ENCODE assay signal across 18 cellular contexts in the genomic region with DNA sequence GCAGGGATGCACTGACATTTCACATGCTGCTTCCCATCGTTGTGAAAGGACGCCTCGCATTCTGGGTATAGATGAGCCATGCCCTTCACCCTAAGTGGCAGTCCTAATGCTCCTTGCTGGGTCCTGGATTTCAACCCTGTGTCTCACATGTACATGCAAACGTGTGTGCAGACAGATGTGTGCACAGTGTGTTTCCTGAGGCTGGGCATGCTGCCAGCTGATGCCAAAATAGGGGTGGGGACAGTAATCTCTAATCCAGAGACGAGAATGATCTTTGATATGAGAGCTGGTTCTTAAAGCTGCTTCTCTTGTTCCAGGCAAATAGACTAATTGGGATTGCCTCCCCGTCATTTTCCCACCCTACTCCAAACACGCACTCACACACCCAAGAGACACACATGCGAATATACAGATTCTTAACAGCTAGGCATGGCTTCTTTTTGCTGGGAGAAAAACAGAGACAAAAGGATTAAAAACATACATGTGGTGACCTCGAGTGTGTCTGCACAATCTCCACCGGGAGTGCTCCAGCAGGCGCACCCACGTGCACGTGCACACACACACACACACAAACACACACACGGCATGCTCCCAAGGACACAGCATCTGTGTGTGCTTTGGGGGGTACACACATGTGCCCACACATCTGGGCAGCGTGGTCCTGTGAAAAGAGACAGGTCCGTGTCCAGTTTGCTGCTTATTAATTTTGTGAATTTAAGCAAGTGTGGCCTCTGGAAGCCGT.
DNase-seq lines count a peak whose midpoint lies in the region; ATAC-seq, FAIRE-seq and TF ChIP-seq lines count a peak whose summit lies in the region.
"Had no signal": no experiment of that assay in that cellular context is flagged by ENCODE, and none has a peak within 500 bp of the region (broad histone marks: within the 10 kb centered on the region; RNA-seq: fewer than 3 reads in every experiment).

No MANE protein-coding gene starts in this region.

- H3K4me1 Mint-ChIP-seq in mesothelial cell of epicardium: peaks cover 34% of the 10 kb centered on the region
- H3K4me1 Mint-ChIP-seq: central memory CD8-positive, alpha-beta T cell had no signal

- TF ChIP-seq EP300 in A549 (IDR thresholded peaks at IDR 0.05): no peak

- H3K36me3 Mint-ChIP-seq in mesothelial cell of epicardium: no peaks in the 10 kb centered on the region

- no peak for TF ChIP-seq CTCF in A549 (IDR thresholded peaks at IDR 0.05)
- no peak for TF ChIP-seq CTCF in mesothelial cell of epicardium (IDR thresholded peaks at IDR 0.05; ENCODE audit: unreplicated experiment)
- no peak for TF ChIP-seq CTCF in RWPE1 (conservative IDR thresholded peaks at IDR 0.05; ENCODE audit: low read depth)

- H3K9me3 ChIP-seq in A549: no peaks in the 10 kb centered on the region
- H3K9me3 ChIP-seq: esophagus squamous epithelium had no signal

- in situ Hi-C loops in G401 (cut with HindIII; ENCODE audit: low sequenced_read_pairs): no loop called here

- H3K9me3 Mint-ChIP-seq in mesothelial cell of epicardium: no peaks in the 10 kb centered on the region
- H3K9me3 Mint-ChIP-seq: central memory CD8-positive, alpha-beta T cell had no signal

- no peak overlapping the region for H3K4me3 ChIP-seq in A549
- H3K4me3 ChIP-seq: esophagus squamous epithelium had no signal

- ATAC-seq in A549: peak in 1 of 2 experiments; percentile 36; a peak in 3 of 6 replicates

- TF ChIP-seq RAD21 in A549 (conservative IDR thresholded peaks at IDR 0.05 in 1 of 2, IDR thresholded peaks at IDR 0.05 in 1 of 2): no peak

- H3K4me3 Mint-ChIP-seq in mesothelial cell of epicardium: no peak overlapping the region
- H3K4me3 Mint-ChIP-seq: central memory CD8-positive, alpha-beta T cell had no signal

- H3K4me1 ChIP-seq in A549: peaks cover 23% of the 10 kb centered on the region
- H3K4me1 ChIP-seq: parathyroid adenoma had no signal

- H3K27me3 Mint-ChIP-seq in mesothelial cell of epicardium (ENCODE audit: low read depth): peaks cover 42% of the 10 kb centered on the region

- CTCF ChIA-PET in A549 (lab: Yijun Ruan, JAX): no interaction called here
- CTCF ChIA-PET in RWPE1 (lab: Yijun Ruan, JAX): no interaction called here

- no peak for FAIRE-seq in A549 (lab: Jason Lieb, UNC)
- FAIRE-seq: GM12891, urothelium cell line had no signal

- peak overlapping the region; percentile 75; the same call in 1 of the 3 replicates for H3K4me2 ChIP-seq in A549

- DNase-seq in A549 (ENCODE audit: low read depth in 1 of 2, low spot score in 1 of 2): no peak
- DNase-seq in COLO668 (lab: John Stamatoyannopoulos, UW; ENCODE audit: unreplicated experiment): peak; percentile 87
- peak; percentile 69 for DNase-seq in NCI-H82 treated with DMSO at 0.1 percent for 48 hours (lab: John Stamatoyannopoulos, UW; ENCODE audit: unreplicated experiment)
- DNase-seq in mesothelial cell of epicardium (ENCODE audit: low spot score in 2 of 2, unreplicated experiment in 2 of 2): no peak
- DNase-seq in stimulated activated CD4-positive, alpha-beta T cell treated with anti-CD3 and anti-CD28 coated beads, Interleukin-2, amount 100 ng/mL, for 48 hours: no peak
- no peak for DNase-seq in G401 (ENCODE audit: low spot score)
- DNase-seq in RWPE1 (ENCODE audit: low spot score): no peak
- DNase-seq: activated gamma-delta T cell treated with Interleukin-2 at 50 U/mL for 16 hours; amygdala; effector CD8-positive, alpha-beta T cell; esophagus squamous epithelium; KBM-7; stimulated activated CD4-positive, alpha-beta T cell treated with anti-CD3 and anti-CD28 coated beads, Interleukin-2, amount 100 ng/mL, for 24 hours; T-helper 9 cell had no signal

- 51% methylated on average over 17 of the region's 17 CpGs for WGBS in A549 (ENCODE audit: missing lambda C conversion rate)

- TF ChIP-seq POLR2A in A549 (IDR thresholded peaks at IDR 0.05; ENCODE audit: low read length): no peak

- H3K27ac Mint-ChIP-seq in mesothelial cell of epicardium: peak overlapping the region; percentile 36

- H3K27ac ChIP-seq in A549 (no peak overlapping the region; a peak in 1 of 6 replicates), RWPE1 (no peak overlapping the region)
- H3K27ac ChIP-seq: esophagus squamous epithelium, parathyroid adenoma had no signal

- POLR2A ChIA-PET in A549 (lab: Yijun Ruan, JAX) (no interaction called here), RWPE1 (lab: Yijun Ruan, JAX; ENCODE audit: low non-redundant PET) (no interaction called here)

TF ChIP-seq in A549, 52 proteins besides CTCF, POLR2A, EP300 and RAD21:
- TF ChIP-seq MAFK (IDR thresholded peaks at IDR 0.05; ENCODE audit: partially characterized antibody) (no peak), NPAS2 (CRISPR knock-in tag; IDR thresholded peaks at IDR 0.05; ENCODE audit: borderline replicate concordance) (no peak), NFE2L2 (conservative IDR thresholded peaks at IDR 0.05; ENCODE audit: low read length) (no peak), PHF8 (IDR thresholded peaks at IDR 0.05; ENCODE audit: borderline replicate concordance, low read depth) (no peak), TFCP2L1 (CRISPR knock-in tag; IDR thresholded peaks at IDR 0.05) (no peak), ZC3H11A (IDR thresholded peaks at IDR 0.05) (no peak), HEYL (CRISPR knock-in tag; IDR thresholded peaks at IDR 0.05) (no peak), KDM5A (IDR thresholded peaks at IDR 0.05) (no peak)

Comparison
In these comparisons a context has a peak if more than half of its experiments do, and no peak if none do; other contexts are left out.
1. DNase-seq: peak in COLO668 (single experiment) and NCI-H82 treated with DMSO at 0.1 percent for 48 hours (single experiment); none in A549 (0 of 2), mesothelial cell of epicardium (0 of 2), stimulated activated CD4-positive, alpha-beta T cell treated with anti-CD3 and anti-CD28 coated beads, Interleukin-2, amount 100 ng/mL, for 48 hours (0 of 2), G401 (single experiment) and RWPE1 (single experiment).